ENCODE assay signal across 20 cellular contexts in genomic region chr5:135916638-135917263, GRCh38. TPM values are rescaled to one million over a fixed set of nuclear protein-coding genes. Genes with fewer than 3 reads are reported as not detected.
"Had no signal": no experiment of that assay in that cellular context is flagged by ENCODE, and none has a peak within 500 bp of the region (broad histone marks: within the 10 kb centered on the region; RNA-seq: fewer than 3 reads in every experiment).

No MANE protein-coding gene starts in this region.

- H3K36me3 Mint-ChIP-seq: memory B cell had no signal

- H3K27ac Mint-ChIP-seq: activated T-helper 1 cell treated with anti-CD3 and anti-CD28 coated beads, Interleukin-12 subunit alpha, Interleukin-12 subunit beta, Interleukin-2, Interleukin-4 antibody, amounts not matched to agents 30 ng/mL and 10 ng/mL and 1 ng/mL, durations not matched to agents 14 hours and 24 hours and 36 hours; dendritic cell treated with granulocyte-macrophage colony-stimulating factor and Interleukin-4, amounts not matched to agents 40 ng/mL and 50 ng/mL, for 4 days; endodermal cell; memory B cell had no signal

- H3K4me1 Mint-ChIP-seq: endodermal cell, memory B cell, neural crest cell had no signal

- FAIRE-seq: kidney had no signal

- H3K4me3 Mint-ChIP-seq: activated T-helper 1 cell treated with anti-CD3 and anti-CD28 coated beads, Interleukin-12 subunit alpha, Interleukin-12 subunit beta, Interleukin-2, Interleukin-4 antibody, amounts not matched to agents 30 ng/mL and 10 ng/mL and 1 ng/mL, durations not matched to agents 14 hours and 24 hours and 36 hours; dendritic cell treated with granulocyte-macrophage colony-stimulating factor and Interleukin-4, amounts not matched to agents 40 ng/mL and 50 ng/mL, for 4 days; endodermal cell; memory B cell; neural crest cell had no signal

- ATAC-seq: body of pancreas had no signal

- DNase-seq: activated CD4-positive, alpha-beta T cell treated with anti-CD3 and anti-CD28 coated beads for 1 hour; activated naive CD4-positive, alpha-beta T cell treated with anti-CD3 and anti-CD28 coated beads, Interleukin-2, amount 50 U/mL, for 16 hours; amniotic stem cell; body of pancreas; cerebellar nuclear complex; endodermal cell; erythroblast; kidney; left ventricle myocardium inferior; ovary; stimulated activated CD4-positive, alpha-beta T cell treated with anti-CD3 and anti-CD28 coated beads, Interleukin-4, amount 100 ng/mL, for 1 hour; stimulated activated CD8-positive, alpha-beta memory T cell treated with anti-CD3 and anti-CD28 coated beads, Interleukin-4, amount 100 ng/mL, for 48 hours; stomach had no signal

- H3K9me3 Mint-ChIP-seq: activated T-helper 1 cell treated with anti-CD3 and anti-CD28 coated beads, Interleukin-12 subunit alpha, Interleukin-12 subunit beta, Interleukin-2, Interleukin-4 antibody, amounts not matched to agents 30 ng/mL and 10 ng/mL and 1 ng/mL, durations not matched to agents 14 hours and 24 hours and 36 hours; dendritic cell treated with granulocyte-macrophage colony-stimulating factor and Interleukin-4, amounts not matched to agents 40 ng/mL and 50 ng/mL, for 4 days; endodermal cell; memory B cell had no signal

RNA-seq across cellular contexts. Expression of gene IL9, which starts 21.1 kb away (rescaled TPM):
- total RNA-seq: body of pancreas, endodermal cell, kidney, left ventricle myocardium inferior, neural crest cell, ovary, stomach, urinary bladder had no signal

RNA-seq across cellular contexts. Expression of gene LECT2, which starts 38.0 kb away (rescaled TPM):
- total RNA-seq: activated CD8-positive, alpha-beta memory T cell treated with anti-CD3 and anti-CD28 coated beads for 36 hours; activated T-helper 1 cell treated with anti-CD3 and anti-CD28 coated beads, Interleukin-12 subunit alpha, Interleukin-12 subunit beta, Interleukin-2, Interleukin-4 antibody, amounts not matched to agents 30 ng/mL and 10 ng/mL and 1 ng/mL, durations not matched to agents 14 hours and 24 hours and 36 hours; body of pancreas; endodermal cell; kidney; left ventricle myocardium inferior; neural crest cell; ovary; stomach; T-helper 2 cell treated with Interferon-gamma antibody and Interleukin-4, amounts not matched to agents 100 ng/mL and 5 ng/mL, for 36 hours; urinary bladder had no signal
